8 cellular contexts compared by ENCODE assay signal in genomic region chr13:48975926-48976676, GRCh38. TPM values are rescaled to one million over a fixed set of nuclear protein-coding genes. Genes with fewer than 3 reads are reported as not detected.
A peak's percentile ranks its signal among the peaks of the same experiment; 100 is the strongest.
DNase-seq lines count a peak whose midpoint lies in the region; ATAC-seq and TF ChIP-seq lines count a peak whose summit lies in the region.

No MANE protein-coding gene starts in this region.

- peaks cover 30% of the 10 kb centered on the region for H3K9me3 Mint-ChIP-seq in activated T-helper 17 cell treated with anti-CD3 and anti-CD28 coated beads, Interleukin-2, amount 50 U/mL, for 72 hours
- peaks cover 10% of the 10 kb centered on the region for H3K9me3 Mint-ChIP-seq in nephron

- peaks cover 10% of the 10 kb centered on the region for H3K36me3 Mint-ChIP-seq in activated T-helper 17 cell treated with anti-CD3 and anti-CD28 coated beads, Interleukin-2, amount 50 U/mL, for 72 hours (ENCODE audit: low read depth)
- no peaks in the 10 kb centered on the region for H3K36me3 Mint-ChIP-seq in nephron (ENCODE audit: low read depth)

- peak overlapping the region; percentile 80 for H3K4me3 ChIP-seq in DOHH2 (ENCODE audit: low read length)
- peak overlapping the region; percentile 79 for H3K4me3 ChIP-seq in fibroblast of mammary gland (ENCODE audit: control insufficient read depth, low read depth, low read length)

- 0 out of 2 replicates have a peak overlapping the region, but pooled peaks have one; percentile 5 for H3K27ac ChIP-seq in DOHH2 (ENCODE audit: low read depth, low read length)

- H3K4me2 ChIP-seq in DOHH2 (ENCODE audit: low read length) = peak overlapping the region; percentile 92

- peak overlapping the region; percentile 98 for H3K27ac Mint-ChIP-seq in activated T-helper 17 cell treated with anti-CD3 and anti-CD28 coated beads, Interleukin-2, amount 50 U/mL, for 72 hours
- peak overlapping the region; percentile 98 to 99 (median 99) for H3K27ac Mint-ChIP-seq in nephron

- no peaks in the 10 kb centered on the region for H3K36me3 ChIP-seq in DOHH2 (ENCODE audit: control insufficient read depth, low read length)

- H3K9me3 ChIP-seq in DOHH2 (ENCODE audit: control insufficient read depth, insufficient read depth, low read length) = peaks cover 8% of the 10 kb centered on the region; the same call in 1 of the 2 replicates

- peaks cover 17% of the 10 kb centered on the region for H4K20me1 ChIP-seq in DOHH2 (ENCODE audit: control insufficient read depth, insufficient read depth, low read depth, low read length)

- H3K27me3 Mint-ChIP-seq in activated T-helper 17 cell treated with anti-CD3 and anti-CD28 coated beads, Interleukin-2, amount 50 U/mL, for 72 hours = no peaks in the 10 kb centered on the region
- no peaks in the 10 kb centered on the region for H3K27me3 Mint-ChIP-seq in nephron (ENCODE audit: low read depth)

- H3K4me3 Mint-ChIP-seq in activated T-helper 17 cell treated with anti-CD3 and anti-CD28 coated beads, Interleukin-2, amount 50 U/mL, for 72 hours = peak overlapping the region; percentile 100
- H3K4me3 Mint-ChIP-seq in nephron = peak overlapping the region; percentile 93 to 98 (median 94)

- peaks cover 66% of the 10 kb centered on the region for H3K27me3 ChIP-seq in DOHH2 (ENCODE audit: control insufficient read depth, low read length)

- H3K9me2 ChIP-seq in DOHH2 (replicated peaks; ENCODE audit: control insufficient read depth, low read length) = no peaks in the 10 kb centered on the region

- ATAC-seq in GM21737 (IDR thresholded peaks at IDR 0.05; ENCODE audit: unreplicated experiment) = peak; percentile 63
- peak; percentile 80 for ATAC-seq in activated T-helper 17 cell treated with anti-CD3 and anti-CD28 coated beads, Interleukin-2, amount 50 U/mL, for 72 hours (replicated peaks)

- H3K79me2 ChIP-seq in DOHH2 (ENCODE audit: control insufficient read depth, low read length) = no peaks in the 10 kb centered on the region

- H3F3A ChIP-seq in DOHH2 (ENCODE audit: control insufficient read depth, insufficient read depth) = peaks cover 8% of the 10 kb centered on the region

- TF ChIP-seq CTCF in DOHH2 (IDR thresholded peaks at IDR 0.05; ENCODE audit: low read depth, low read length, poor library complexity, severe bottlenecking) (no peak), fibroblast of mammary gland (conservative IDR thresholded peaks at IDR 0.05; ENCODE audit: control insufficient read depth, insufficient read depth, low read depth, low read length) (no peak), nephron (IDR thresholded peaks at IDR 0.05; ENCODE audit: unreplicated experiment in 3 of 3) (peak in 1 of 3 experiments; percentile 15)

- H3K4me1 Mint-ChIP-seq in activated T-helper 17 cell treated with anti-CD3 and anti-CD28 coated beads, Interleukin-2, amount 50 U/mL, for 72 hours = peaks cover 23% of the 10 kb centered on the region
- peaks cover 32% of the 10 kb centered on the region for H3K4me1 Mint-ChIP-seq in nephron

- peak; percentile 60 for DNase-seq in KG1 (lab: John Stamatoyannopoulos, UW)
- peak; percentile 81 for DNase-seq in RPMI7951 (ENCODE audit: low read depth)
- peak; percentile 73 for DNase-seq in fibroblast of mammary gland (ENCODE audit: low read depth)
- peak; percentile 88 for DNase-seq in stimulated activated naive CD4-positive, alpha-beta T cell treated with Interleukin-2 at 50 U/mL for 16 hours (lab: John Stamatoyannopoulos, UW)

- peaks cover 36% of the 10 kb centered on the region for H3K4me1 ChIP-seq in DOHH2 (ENCODE audit: control insufficient read depth, low read length)

RNA-seq across cellular contexts. Expression of gene FNDC3A, which starts 0.4 kb away (rescaled TPM):
- 29.5 and 40.0 TPM in 2 replicates for total RNA-seq in RPMI7951 (2014; rRNA removed; shearing (Covaris generic))
- total RNA-seq in activated T-helper 17 cell treated with anti-CD3 and anti-CD28 coated beads, Interleukin-2, amount 50 U/mL, for 72 hours = 10 to 100 TPM; 23.8 to 38.2 TPM

Comparison
In these comparisons a context has a peak if more than half of its experiments do, and no peak if none do; other contexts are left out.
1. Peak in every context shown above with its lines: DNase-seq, ATAC-seq, H3K4me3 ChIP-seq and H3K27ac ChIP-seq.